In the genomic region with DNA sequence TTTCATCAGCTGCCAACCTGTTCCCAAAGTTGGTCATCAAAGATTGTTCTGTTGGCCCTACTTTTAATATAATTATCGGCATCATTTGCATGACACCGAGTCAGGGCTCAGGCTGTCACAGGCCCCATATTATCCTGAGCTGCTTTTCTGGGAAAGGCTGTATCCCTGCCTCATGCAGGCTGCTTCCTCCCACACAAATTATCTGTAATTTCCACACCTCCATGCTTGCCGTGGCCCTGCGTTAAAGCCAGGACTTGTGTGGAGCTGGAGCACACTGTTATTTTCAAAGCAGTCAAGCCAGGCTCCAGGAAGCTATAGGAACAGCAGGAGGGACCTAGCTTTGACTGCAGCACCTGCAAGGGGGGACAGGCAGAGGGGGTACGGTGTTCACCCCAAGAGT, we compare ENCODE assay signal across 2 cellular contexts.
TF ChIP-seq lines count a peak whose summit lies in the region.

No MANE protein-coding gene starts in this region.

TF ChIP-seq in neural cell, 6 proteins besides CTCF, POLR2A, EP300 and RAD21:
- TF ChIP-seq, protein P1, sequence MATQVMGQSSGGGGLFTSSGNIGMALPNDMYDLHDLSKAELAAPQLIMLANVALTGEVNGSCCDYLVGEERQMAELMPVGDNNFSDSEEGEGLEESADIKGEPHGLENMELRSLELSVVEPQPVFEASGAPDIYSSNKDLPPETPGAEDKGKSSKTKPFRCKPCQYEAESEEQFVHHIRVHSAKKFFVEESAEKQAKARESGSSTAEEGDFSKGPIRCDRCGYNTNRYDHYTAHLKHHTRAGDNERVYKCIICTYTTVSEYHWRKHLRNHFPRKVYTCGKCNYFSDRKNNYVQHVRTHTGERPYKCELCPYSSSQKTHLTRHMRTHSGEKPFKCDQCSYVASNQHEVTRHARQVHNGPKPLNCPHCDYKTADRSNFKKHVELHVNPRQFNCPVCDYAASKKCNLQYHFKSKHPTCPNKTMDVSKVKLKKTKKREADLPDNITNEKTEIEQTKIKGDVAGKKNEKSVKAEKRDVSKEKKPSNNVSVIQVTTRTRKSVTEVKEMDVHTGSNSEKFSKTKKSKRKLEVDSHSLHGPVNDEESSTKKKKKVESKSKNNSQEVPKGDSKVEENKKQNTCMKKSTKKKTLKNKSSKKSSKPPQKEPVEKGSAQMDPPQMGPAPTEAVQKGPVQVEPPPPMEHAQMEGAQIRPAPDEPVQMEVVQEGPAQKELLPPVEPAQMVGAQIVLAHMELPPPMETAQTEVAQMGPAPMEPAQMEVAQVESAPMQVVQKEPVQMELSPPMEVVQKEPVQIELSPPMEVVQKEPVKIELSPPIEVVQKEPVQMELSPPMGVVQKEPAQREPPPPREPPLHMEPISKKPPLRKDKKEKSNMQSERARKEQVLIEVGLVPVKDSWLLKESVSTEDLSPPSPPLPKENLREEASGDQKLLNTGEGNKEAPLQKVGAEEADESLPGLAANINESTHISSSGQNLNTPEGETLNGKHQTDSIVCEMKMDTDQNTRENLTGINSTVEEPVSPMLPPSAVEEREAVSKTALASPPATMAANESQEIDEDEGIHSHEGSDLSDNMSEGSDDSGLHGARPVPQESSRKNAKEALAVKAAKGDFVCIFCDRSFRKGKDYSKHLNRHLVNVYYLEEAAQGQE (IDR thresholded peaks at IDR 0.05; ENCODE audit: borderline replicate concordance): no peak
- no peak for TF ChIP-seq POLR2AphosphoS5 (IDR thresholded peaks at IDR 0.05)
- TF ChIP-seq SMC3 (conservative IDR thresholded peaks at IDR 0.05; ENCODE audit: poor library complexity): no peak
- no peak for TF ChIP-seq EZH2 (IDR thresholded peaks at IDR 0.05; ENCODE audit: borderline replicate concordance, insufficient read depth, low read length, poor library complexity, severe bottlenecking)

TF ChIP-seq in WTC11, 78 proteins besides CTCF, POLR2A, EP300 and RAD21:
- TF ChIP-seq, protein P2, sequence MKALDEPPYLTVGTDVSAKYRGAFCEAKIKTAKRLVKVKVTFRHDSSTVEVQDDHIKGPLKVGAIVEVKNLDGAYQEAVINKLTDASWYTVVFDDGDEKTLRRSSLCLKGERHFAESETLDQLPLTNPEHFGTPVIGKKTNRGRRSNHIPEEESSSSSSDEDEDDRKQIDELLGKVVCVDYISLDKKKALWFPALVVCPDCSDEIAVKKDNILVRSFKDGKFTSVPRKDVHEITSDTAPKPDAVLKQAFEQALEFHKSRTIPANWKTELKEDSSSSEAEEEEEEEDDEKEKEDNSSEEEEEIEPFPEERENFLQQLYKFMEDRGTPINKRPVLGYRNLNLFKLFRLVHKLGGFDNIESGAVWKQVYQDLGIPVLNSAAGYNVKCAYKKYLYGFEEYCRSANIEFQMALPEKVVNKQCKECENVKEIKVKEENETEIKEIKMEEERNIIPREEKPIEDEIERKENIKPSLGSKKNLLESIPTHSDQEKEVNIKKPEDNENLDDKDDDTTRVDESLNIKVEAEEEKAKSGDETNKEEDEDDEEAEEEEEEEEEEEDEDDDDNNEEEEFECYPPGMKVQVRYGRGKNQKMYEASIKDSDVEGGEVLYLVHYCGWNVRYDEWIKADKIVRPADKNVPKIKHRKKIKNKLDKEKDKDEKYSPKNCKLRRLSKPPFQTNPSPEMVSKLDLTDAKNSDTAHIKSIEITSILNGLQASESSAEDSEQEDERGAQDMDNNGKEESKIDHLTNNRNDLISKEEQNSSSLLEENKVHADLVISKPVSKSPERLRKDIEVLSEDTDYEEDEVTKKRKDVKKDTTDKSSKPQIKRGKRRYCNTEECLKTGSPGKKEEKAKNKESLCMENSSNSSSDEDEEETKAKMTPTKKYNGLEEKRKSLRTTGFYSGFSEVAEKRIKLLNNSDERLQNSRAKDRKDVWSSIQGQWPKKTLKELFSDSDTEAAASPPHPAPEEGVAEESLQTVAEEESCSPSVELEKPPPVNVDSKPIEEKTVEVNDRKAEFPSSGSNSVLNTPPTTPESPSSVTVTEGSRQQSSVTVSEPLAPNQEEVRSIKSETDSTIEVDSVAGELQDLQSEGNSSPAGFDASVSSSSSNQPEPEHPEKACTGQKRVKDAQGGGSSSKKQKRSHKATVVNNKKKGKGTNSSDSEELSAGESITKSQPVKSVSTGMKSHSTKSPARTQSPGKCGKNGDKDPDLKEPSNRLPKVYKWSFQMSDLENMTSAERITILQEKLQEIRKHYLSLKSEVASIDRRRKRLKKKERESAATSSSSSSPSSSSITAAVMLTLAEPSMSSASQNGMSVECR (CRISPR knock-in tag; IDR thresholded peaks at IDR 0.05; ENCODE audit: borderline replicate concordance): no peak
- TF ChIP-seq, protein P3, sequence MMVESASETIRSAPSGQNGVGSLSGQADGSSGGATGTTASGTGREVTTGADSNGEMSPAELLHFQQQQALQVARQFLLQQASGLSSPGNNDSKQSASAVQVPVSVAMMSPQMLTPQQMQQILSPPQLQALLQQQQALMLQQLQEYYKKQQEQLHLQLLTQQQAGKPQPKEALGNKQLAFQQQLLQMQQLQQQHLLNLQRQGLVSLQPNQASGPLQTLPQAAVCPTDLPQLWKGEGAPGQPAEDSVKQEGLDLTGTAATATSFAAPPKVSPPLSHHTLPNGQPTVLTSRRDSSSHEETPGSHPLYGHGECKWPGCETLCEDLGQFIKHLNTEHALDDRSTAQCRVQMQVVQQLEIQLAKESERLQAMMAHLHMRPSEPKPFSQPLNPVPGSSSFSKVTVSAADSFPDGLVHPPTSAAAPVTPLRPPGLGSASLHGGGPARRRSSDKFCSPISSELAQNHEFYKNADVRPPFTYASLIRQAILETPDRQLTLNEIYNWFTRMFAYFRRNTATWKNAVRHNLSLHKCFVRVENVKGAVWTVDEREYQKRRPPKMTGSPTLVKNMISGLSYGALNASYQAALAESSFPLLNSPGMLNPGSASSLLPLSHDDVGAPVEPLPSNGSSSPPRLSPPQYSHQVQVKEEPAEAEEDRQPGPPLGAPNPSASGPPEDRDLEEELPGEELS (CRISPR knock-in tag; IDR thresholded peaks at IDR 0.05): no peak
- TF ChIP-seq, protein P4, sequence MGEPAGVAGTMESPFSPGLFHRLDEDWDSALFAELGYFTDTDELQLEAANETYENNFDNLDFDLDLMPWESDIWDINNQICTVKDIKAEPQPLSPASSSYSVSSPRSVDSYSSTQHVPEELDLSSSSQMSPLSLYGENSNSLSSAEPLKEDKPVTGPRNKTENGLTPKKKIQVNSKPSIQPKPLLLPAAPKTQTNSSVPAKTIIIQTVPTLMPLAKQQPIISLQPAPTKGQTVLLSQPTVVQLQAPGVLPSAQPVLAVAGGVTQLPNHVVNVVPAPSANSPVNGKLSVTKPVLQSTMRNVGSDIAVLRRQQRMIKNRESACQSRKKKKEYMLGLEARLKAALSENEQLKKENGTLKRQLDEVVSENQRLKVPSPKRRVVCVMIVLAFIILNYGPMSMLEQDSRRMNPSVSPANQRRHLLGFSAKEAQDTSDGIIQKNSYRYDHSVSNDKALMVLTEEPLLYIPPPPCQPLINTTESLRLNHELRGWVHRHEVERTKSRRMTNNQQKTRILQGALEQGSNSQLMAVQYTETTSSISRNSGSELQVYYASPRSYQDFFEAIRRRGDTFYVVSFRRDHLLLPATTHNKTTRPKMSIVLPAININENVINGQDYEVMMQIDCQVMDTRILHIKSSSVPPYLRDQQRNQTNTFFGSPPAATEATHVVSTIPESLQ (CRISPR knock-in tag; IDR thresholded peaks at IDR 0.05): no peak
- TF ChIP-seq ZNF138 (CRISPR knock-in tag; conservative IDR thresholded peaks at IDR 0.05) (no peak), EMX1 (CRISPR knock-in tag; IDR thresholded peaks at IDR 0.05) (no peak), JUN (CRISPR knock-in tag; IDR thresholded peaks at IDR 0.05) (no peak), CREM (CRISPR knock-in tag; IDR thresholded peaks at IDR 0.05) (no peak), JAZF1 (CRISPR knock-in tag; IDR thresholded peaks at IDR 0.05) (no peak), FOXP1 (CRISPR knock-in tag; IDR thresholded peaks at IDR 0.05; ENCODE audit: borderline replicate concordance) (no peak), ELF4 (CRISPR knock-in tag; IDR thresholded peaks at IDR 0.05; ENCODE audit: low read depth) (no peak), NFE2L1 (CRISPR knock-in tag; IDR thresholded peaks at IDR 0.05) (no peak), ESRRA (CRISPR knock-in tag; IDR thresholded peaks at IDR 0.05; ENCODE audit: borderline replicate concordance) (no peak), ZNF232 (CRISPR knock-in tag; IDR thresholded peaks at IDR 0.05) (no peak)
- TF ChIP-seq, protein P5, sequence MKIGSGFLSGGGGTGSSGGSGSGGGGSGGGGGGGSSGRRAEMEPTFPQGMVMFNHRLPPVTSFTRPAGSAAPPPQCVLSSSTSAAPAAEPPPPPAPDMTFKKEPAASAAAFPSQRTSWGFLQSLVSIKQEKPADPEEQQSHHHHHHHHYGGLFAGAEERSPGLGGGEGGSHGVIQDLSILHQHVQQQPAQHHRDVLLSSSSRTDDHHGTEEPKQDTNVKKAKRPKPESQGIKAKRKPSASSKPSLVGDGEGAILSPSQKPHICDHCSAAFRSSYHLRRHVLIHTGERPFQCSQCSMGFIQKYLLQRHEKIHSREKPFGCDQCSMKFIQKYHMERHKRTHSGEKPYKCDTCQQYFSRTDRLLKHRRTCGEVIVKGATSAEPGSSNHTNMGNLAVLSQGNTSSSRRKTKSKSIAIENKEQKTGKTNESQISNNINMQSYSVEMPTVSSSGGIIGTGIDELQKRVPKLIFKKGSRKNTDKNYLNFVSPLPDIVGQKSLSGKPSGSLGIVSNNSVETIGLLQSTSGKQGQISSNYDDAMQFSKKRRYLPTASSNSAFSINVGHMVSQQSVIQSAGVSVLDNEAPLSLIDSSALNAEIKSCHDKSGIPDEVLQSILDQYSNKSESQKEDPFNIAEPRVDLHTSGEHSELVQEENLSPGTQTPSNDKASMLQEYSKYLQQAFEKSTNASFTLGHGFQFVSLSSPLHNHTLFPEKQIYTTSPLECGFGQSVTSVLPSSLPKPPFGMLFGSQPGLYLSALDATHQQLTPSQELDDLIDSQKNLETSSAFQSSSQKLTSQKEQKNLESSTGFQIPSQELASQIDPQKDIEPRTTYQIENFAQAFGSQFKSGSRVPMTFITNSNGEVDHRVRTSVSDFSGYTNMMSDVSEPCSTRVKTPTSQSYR (CRISPR knock-in tag; IDR thresholded peaks at IDR 0.05): no peak
- TF ChIP-seq, protein P6, sequence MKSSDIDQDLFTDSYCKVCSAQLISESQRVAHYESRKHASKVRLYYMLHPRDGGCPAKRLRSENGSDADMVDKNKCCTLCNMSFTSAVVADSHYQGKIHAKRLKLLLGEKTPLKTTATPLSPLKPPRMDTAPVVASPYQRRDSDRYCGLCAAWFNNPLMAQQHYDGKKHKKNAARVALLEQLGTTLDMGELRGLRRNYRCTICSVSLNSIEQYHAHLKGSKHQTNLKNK (CRISPR knock-in tag; IDR thresholded peaks at IDR 0.05): no peak
- TF ChIP-seq, protein P7, sequence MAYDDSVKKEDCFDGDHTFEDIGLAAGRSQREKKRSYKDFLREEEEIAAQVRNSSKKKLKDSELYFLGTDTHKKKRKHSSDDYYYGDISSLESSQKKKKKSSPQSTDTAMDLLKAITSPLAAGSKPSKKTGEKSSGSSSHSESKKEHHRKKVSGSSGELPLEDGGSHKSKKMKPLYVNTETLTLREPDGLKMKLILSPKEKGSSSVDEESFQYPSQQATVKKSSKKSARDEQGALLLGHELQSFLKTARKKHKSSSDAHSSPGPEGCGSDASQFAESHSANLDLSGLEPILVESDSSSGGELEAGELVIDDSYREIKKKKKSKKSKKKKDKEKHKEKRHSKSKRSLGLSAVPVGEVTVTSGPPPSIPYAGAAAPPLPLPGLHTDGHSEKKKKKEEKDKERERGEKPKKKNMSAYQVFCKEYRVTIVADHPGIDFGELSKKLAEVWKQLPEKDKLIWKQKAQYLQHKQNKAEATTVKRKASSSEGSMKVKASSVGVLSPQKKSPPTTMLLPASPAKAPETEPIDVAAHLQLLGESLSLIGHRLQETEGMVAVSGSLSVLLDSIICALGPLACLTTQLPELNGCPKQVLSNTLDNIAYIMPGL (CRISPR knock-in tag; IDR thresholded peaks at IDR 0.05): no peak
- TF ChIP-seq, protein P8, sequence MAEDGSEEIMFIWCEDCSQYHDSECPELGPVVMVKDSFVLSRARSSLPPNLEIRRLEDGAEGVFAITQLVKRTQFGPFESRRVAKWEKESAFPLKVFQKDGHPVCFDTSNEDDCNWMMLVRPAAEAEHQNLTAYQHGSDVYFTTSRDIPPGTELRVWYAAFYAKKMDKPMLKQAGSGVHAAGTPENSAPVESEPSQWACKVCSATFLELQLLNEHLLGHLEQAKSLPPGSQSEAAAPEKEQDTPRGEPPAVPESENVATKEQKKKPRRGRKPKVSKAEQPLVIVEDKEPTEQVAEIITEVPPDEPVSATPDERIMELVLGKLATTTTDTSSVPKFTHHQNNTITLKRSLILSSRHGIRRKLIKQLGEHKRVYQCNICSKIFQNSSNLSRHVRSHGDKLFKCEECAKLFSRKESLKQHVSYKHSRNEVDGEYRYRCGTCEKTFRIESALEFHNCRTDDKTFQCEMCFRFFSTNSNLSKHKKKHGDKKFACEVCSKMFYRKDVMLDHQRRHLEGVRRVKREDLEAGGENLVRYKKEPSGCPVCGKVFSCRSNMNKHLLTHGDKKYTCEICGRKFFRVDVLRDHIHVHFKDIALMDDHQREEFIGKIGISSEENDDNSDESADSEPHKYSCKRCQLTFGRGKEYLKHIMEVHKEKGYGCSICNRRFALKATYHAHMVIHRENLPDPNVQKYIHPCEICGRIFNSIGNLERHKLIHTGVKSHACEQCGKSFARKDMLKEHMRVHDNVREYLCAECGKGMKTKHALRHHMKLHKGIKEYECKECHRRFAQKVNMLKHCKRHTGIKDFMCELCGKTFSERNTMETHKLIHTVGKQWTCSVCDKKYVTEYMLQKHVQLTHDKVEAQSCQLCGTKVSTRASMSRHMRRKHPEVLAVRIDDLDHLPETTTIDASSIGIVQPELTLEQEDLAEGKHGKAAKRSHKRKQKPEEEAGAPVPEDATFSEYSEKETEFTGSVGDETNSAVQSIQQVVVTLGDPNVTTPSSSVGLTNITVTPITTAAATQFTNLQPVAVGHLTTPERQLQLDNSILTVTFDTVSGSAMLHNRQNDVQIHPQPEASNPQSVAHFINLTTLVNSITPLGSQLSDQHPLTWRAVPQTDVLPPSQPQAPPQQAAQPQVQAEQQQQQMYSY (CRISPR knock-in tag; IDR thresholded peaks at IDR 0.05): no peak
- TF ChIP-seq, protein P9, sequence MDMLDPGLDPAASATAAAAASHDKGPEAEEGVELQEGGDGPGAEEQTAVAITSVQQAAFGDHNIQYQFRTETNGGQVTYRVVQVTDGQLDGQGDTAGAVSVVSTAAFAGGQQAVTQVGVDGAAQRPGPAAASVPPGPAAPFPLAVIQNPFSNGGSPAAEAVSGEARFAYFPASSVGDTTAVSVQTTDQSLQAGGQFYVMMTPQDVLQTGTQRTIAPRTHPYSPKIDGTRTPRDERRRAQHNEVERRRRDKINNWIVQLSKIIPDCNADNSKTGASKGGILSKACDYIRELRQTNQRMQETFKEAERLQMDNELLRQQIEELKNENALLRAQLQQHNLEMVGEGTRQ (CRISPR knock-in tag; IDR thresholded peaks at IDR 0.05): no peak
- TF ChIP-seq, protein P10, sequence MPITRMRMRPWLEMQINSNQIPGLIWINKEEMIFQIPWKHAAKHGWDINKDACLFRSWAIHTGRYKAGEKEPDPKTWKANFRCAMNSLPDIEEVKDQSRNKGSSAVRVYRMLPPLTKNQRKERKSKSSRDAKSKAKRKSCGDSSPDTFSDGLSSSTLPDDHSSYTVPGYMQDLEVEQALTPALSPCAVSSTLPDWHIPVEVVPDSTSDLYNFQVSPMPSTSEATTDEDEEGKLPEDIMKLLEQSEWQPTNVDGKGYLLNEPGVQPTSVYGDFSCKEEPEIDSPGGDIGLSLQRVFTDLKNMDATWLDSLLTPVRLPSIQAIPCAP (CRISPR knock-in tag; IDR thresholded peaks at IDR 0.05): no peak
